In the genomic region with DNA sequence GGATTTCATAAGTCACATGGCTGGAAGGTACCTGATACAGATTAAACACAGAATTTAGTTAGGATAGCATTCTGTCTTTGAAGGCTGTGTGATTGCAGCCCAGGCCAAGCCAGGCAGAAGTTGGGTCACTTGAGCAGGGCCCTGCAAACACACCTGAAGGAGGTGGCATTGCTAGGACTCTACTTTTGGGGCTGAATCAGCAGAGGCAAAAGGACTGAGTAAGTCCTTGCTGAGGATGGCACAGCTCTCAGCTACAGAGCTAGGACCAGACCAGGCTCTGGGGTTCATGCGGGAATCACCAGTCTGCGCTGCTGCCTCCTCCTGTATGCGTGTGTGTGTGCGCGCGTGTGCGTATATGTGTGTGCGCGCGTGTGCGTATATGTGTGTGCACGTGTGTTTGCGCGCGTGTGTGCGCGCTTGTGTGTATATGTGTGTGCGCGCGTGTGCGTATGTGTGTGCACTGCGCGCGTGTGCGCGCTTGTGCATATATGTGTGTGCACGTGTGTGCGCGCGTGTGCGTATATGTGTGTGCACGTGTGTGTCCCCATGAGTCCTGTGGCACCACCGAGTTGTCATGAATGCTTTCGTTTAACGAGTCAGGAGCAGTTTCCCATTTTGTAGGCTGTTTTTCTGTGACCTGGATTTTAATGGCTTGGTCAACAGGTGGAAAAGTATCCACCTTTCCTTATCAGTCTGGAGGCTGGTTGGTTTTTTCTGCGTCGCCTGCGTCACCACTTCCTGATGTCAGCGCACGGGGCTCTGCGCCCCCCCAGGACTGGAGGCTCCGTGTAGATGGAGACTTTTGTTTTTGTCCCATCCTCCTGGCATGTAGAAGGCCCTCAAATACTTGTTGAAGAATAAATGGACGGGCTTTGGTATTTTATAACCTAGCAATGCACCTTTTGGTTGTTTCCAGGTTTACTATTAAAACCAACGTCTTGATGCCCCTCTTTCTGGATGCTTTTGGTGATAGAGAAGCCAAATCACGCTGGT, we compare ENCODE assay signal across 1 cellular context.
TF ChIP-seq lines count a peak whose summit lies in the region.

No MANE protein-coding gene starts in this region.

TF ChIP-seq in K562, 482 proteins besides CTCF, POLR2A, EP300 and RAD21:
- TF ChIP-seq ZNF76 (CRISPR knock-in tag; IDR thresholded peaks at IDR 0.05; ENCODE audit: borderline replicate concordance) (no peak), KDM2B (CRISPR knock-in tag; IDR thresholded peaks at IDR 0.05) (no peak), IRF2 (CRISPR knock-in tag; IDR thresholded peaks at IDR 0.05) (no peak), MIER1 (IDR thresholded peaks at IDR 0.05; ENCODE audit: low read depth) (no peak), CEBPB (tag; IDR thresholded peaks at IDR 0.05) (no peak), KDM1A (IDR thresholded peaks at IDR 0.05) (peak in 1 of 2 experiments; percentile 77; a peak in 1 of 4 replicates), ZNF408 (CRISPR knock-in tag; IDR thresholded peaks at IDR 0.05; ENCODE audit: low read depth) (no peak), ARID2 (IDR thresholded peaks at IDR 0.05) (0 out of 2 replicates have a peak, but pooled peaks have one; percentile 24), SRSF1 (IDR thresholded peaks at IDR 0.05; ENCODE audit: low read depth, low read length) (no peak)
- TF ChIP-seq, protein P1, sequence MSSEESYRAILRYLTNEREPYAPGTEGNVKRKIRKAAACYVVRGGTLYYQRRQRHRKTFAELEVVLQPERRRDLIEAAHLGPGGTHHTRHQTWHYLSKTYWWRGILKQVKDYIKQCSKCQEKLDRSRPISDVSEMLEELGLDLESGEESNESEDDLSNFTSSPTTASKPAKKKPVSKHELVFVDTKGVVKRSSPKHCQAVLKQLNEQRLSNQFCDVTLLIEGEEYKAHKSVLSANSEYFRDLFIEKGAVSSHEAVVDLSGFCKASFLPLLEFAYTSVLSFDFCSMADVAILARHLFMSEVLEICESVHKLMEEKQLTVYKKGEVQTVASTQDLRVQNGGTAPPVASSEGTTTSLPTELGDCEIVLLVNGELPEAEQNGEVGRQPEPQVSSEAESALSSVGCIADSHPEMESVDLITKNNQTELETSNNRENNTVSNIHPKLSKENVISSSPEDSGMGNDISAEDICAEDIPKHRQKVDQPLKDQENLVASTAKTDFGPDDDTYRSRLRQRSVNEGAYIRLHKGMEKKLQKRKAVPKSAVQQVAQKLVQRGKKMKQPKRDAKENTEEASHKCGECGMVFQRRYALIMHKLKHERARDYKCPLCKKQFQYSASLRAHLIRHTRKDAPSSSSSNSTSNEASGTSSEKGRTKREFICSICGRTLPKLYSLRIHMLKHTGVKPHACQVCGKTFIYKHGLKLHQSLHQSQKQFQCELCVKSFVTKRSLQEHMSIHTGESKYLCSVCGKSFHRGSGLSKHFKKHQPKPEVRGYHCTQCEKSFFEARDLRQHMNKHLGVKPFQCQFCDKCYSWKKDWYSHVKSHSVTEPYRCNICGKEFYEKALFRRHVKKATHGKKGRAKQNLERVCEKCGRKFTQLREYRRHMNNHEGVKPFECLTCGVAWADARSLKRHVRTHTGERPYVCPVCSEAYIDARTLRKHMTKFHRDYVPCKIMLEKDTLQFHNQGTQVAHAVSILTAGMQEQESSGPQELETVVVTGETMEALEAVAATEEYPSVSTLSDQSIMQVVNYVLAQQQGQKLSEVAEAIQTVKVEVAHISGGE (CRISPR knock-in tag; IDR thresholded peaks at IDR 0.05), result peak in 1 of 3 experiments; percentile 46; a peak in 1 of 6 replicates
- TF ChIP-seq, protein P2, sequence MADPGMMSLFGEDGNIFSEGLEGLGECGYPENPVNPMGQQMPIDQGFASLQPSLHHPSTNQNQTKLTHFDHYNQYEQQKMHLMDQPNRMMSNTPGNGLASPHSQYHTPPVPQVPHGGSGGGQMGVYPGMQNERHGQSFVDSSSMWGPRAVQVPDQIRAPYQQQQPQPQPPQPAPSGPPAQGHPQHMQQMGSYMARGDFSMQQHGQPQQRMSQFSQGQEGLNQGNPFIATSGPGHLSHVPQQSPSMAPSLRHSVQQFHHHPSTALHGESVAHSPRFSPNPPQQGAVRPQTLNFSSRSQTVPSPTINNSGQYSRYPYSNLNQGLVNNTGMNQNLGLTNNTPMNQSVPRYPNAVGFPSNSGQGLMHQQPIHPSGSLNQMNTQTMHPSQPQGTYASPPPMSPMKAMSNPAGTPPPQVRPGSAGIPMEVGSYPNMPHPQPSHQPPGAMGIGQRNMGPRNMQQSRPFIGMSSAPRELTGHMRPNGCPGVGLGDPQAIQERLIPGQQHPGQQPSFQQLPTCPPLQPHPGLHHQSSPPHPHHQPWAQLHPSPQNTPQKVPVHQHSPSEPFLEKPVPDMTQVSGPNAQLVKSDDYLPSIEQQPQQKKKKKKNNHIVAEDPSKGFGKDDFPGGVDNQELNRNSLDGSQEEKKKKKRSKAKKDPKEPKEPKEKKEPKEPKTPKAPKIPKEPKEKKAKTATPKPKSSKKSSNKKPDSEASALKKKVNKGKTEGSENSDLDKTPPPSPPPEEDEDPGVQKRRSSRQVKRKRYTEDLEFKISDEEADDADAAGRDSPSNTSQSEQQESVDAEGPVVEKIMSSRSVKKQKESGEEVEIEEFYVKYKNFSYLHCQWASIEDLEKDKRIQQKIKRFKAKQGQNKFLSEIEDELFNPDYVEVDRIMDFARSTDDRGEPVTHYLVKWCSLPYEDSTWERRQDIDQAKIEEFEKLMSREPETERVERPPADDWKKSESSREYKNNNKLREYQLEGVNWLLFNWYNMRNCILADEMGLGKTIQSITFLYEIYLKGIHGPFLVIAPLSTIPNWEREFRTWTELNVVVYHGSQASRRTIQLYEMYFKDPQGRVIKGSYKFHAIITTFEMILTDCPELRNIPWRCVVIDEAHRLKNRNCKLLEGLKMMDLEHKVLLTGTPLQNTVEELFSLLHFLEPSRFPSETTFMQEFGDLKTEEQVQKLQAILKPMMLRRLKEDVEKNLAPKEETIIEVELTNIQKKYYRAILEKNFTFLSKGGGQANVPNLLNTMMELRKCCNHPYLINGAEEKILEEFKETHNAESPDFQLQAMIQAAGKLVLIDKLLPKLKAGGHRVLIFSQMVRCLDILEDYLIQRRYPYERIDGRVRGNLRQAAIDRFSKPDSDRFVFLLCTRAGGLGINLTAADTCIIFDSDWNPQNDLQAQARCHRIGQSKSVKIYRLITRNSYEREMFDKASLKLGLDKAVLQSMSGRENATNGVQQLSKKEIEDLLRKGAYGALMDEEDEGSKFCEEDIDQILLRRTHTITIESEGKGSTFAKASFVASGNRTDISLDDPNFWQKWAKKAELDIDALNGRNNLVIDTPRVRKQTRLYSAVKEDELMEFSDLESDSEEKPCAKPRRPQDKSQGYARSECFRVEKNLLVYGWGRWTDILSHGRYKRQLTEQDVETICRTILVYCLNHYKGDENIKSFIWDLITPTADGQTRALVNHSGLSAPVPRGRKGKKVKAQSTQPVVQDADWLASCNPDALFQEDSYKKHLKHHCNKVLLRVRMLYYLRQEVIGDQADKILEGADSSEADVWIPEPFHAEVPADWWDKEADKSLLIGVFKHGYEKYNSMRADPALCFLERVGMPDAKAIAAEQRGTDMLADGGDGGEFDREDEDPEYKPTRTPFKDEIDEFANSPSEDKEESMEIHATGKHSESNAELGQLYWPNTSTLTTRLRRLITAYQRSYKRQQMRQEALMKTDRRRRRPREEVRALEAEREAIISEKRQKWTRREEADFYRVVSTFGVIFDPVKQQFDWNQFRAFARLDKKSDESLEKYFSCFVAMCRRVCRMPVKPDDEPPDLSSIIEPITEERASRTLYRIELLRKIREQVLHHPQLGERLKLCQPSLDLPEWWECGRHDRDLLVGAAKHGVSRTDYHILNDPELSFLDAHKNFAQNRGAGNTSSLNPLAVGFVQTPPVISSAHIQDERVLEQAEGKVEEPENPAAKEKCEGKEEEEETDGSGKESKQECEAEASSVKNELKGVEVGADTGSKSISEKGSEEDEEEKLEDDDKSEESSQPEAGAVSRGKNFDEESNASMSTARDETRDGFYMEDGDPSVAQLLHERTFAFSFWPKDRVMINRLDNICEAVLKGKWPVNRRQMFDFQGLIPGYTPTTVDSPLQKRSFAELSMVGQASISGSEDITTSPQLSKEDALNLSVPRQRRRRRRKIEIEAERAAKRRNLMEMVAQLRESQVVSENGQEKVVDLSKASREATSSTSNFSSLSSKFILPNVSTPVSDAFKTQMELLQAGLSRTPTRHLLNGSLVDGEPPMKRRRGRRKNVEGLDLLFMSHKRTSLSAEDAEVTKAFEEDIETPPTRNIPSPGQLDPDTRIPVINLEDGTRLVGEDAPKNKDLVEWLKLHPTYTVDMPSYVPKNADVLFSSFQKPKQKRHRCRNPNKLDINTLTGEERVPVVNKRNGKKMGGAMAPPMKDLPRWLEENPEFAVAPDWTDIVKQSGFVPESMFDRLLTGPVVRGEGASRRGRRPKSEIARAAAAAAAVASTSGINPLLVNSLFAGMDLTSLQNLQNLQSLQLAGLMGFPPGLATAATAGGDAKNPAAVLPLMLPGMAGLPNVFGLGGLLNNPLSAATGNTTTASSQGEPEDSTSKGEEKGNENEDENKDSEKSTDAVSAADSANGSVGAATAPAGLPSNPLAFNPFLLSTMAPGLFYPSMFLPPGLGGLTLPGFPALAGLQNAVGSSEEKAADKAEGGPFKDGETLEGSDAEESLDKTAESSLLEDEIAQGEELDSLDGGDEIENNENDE (IDR thresholded peaks at IDR 0.05; ENCODE audit: low read depth, low read length), result no peak
- TF ChIP-seq, protein P3, sequence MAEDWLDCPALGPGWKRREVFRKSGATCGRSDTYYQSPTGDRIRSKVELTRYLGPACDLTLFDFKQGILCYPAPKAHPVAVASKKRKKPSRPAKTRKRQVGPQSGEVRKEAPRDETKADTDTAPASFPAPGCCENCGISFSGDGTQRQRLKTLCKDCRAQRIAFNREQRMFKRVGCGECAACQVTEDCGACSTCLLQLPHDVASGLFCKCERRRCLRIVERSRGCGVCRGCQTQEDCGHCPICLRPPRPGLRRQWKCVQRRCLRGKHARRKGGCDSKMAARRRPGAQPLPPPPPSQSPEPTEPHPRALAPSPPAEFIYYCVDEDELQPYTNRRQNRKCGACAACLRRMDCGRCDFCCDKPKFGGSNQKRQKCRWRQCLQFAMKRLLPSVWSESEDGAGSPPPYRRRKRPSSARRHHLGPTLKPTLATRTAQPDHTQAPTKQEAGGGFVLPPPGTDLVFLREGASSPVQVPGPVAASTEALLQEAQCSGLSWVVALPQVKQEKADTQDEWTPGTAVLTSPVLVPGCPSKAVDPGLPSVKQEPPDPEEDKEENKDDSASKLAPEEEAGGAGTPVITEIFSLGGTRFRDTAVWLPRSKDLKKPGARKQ (CRISPR knock-in tag; IDR thresholded peaks at IDR 0.05), result peak; percentile 91
- TF ChIP-seq, protein P4, sequence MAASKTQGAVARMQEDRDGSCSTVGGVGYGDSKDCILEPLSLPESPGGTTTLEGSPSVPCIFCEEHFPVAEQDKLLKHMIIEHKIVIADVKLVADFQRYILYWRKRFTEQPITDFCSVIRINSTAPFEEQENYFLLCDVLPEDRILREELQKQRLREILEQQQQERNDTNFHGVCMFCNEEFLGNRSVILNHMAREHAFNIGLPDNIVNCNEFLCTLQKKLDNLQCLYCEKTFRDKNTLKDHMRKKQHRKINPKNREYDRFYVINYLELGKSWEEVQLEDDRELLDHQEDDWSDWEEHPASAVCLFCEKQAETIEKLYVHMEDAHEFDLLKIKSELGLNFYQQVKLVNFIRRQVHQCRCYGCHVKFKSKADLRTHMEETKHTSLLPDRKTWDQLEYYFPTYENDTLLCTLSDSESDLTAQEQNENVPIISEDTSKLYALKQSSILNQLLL (CRISPR knock-in tag; IDR thresholded peaks at IDR 0.05; ENCODE audit: borderline replicate concordance), result peak; percentile 74; the same call in 1 of the 2 replicates
